In the genomic region with DNA sequence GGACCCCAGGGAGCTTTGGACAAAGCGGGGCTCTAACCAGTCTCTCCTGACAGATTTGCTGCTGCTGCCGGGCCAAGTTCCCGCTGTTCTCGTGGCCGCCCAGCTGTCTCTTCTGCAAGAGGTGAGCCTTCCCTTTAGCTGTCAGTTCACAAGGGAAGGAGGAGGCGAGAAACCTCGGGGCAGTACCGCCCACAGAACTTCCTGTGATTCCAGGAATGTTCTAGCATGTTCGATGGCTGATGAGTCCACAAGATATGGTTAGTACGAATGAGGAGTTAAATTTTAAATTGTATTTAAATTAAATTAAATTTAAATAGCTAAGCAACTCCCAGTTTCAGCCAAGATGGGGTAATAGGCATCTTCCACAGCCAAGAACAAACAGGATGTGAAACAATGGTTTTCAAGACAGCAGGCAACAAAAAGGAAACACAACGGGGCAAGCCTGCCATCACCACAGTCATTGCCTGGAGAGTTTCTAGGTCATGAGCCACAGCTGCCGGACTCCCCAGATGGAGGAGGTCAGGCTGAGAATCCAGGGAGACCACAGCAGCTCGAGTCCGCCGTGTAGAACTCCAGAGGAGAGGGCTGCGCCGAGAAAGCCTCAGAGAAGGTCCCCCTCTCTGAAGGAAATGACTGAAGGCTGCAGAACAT, we compare ENCODE assay signal across 1 cellular context.
A peak's percentile ranks its signal among the peaks of the same experiment; 100 is the strongest.
TF ChIP-seq lines count a peak whose summit lies in the region.

No MANE protein-coding gene starts in this region.

TF ChIP-seq in GM12878, 131 proteins besides CTCF, POLR2A, EP300 and RAD21:
- TF ChIP-seq TCF3 (IDR thresholded peaks at IDR 0.05; ENCODE audit: borderline replicate concordance, insufficient read depth, low read depth, low read length), result 0 out of 2 replicates have a peak, but pooled peaks have one; percentile 16
- peak; percentile 45 for TF ChIP-seq ATF7 (IDR thresholded peaks at IDR 0.05; ENCODE audit: low read depth)
- TF ChIP-seq, protein P1, sequence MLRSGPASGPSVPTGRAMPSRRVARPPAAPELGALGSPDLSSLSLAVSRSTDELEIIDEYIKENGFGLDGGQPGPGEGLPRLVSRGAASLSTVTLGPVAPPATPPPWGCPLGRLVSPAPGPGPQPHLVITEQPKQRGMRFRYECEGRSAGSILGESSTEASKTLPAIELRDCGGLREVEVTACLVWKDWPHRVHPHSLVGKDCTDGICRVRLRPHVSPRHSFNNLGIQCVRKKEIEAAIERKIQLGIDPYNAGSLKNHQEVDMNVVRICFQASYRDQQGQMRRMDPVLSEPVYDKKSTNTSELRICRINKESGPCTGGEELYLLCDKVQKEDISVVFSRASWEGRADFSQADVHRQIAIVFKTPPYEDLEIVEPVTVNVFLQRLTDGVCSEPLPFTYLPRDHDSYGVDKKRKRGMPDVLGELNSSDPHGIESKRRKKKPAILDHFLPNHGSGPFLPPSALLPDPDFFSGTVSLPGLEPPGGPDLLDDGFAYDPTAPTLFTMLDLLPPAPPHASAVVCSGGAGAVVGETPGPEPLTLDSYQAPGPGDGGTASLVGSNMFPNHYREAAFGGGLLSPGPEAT (IDR thresholded peaks at IDR 0.05; ENCODE audit: low read depth), result peak; percentile 55; the same call in 1 of the 2 replicates
- no peak for TF ChIP-seq SMARCA5 (IDR thresholded peaks at IDR 0.05)
- peak; percentile 61 for TF ChIP-seq MXI1 (IDR thresholded peaks at IDR 0.05; ENCODE audit: low read depth, low read length)
- no peak for TF ChIP-seq NR2F1 (conservative IDR thresholded peaks at IDR 0.05)
- TF ChIP-seq, protein P2, sequence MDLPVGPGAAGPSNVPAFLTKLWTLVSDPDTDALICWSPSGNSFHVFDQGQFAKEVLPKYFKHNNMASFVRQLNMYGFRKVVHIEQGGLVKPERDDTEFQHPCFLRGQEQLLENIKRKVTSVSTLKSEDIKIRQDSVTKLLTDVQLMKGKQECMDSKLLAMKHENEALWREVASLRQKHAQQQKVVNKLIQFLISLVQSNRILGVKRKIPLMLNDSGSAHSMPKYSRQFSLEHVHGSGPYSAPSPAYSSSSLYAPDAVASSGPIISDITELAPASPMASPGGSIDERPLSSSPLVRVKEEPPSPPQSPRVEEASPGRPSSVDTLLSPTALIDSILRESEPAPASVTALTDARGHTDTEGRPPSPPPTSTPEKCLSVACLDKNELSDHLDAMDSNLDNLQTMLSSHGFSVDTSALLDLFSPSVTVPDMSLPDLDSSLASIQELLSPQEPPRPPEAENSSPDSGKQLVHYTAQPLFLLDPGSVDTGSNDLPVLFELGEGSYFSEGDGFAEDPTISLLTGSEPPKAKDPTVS (IDR thresholded peaks at IDR 0.05; ENCODE audit: low read depth, low read length), result peak; percentile 98
- TF ChIP-seq SUPT20H (IDR thresholded peaks at IDR 0.05; ENCODE audit: borderline replicate concordance, control insufficient read depth, low read depth, low read length), result no peak
- TF ChIP-seq, protein P3, sequence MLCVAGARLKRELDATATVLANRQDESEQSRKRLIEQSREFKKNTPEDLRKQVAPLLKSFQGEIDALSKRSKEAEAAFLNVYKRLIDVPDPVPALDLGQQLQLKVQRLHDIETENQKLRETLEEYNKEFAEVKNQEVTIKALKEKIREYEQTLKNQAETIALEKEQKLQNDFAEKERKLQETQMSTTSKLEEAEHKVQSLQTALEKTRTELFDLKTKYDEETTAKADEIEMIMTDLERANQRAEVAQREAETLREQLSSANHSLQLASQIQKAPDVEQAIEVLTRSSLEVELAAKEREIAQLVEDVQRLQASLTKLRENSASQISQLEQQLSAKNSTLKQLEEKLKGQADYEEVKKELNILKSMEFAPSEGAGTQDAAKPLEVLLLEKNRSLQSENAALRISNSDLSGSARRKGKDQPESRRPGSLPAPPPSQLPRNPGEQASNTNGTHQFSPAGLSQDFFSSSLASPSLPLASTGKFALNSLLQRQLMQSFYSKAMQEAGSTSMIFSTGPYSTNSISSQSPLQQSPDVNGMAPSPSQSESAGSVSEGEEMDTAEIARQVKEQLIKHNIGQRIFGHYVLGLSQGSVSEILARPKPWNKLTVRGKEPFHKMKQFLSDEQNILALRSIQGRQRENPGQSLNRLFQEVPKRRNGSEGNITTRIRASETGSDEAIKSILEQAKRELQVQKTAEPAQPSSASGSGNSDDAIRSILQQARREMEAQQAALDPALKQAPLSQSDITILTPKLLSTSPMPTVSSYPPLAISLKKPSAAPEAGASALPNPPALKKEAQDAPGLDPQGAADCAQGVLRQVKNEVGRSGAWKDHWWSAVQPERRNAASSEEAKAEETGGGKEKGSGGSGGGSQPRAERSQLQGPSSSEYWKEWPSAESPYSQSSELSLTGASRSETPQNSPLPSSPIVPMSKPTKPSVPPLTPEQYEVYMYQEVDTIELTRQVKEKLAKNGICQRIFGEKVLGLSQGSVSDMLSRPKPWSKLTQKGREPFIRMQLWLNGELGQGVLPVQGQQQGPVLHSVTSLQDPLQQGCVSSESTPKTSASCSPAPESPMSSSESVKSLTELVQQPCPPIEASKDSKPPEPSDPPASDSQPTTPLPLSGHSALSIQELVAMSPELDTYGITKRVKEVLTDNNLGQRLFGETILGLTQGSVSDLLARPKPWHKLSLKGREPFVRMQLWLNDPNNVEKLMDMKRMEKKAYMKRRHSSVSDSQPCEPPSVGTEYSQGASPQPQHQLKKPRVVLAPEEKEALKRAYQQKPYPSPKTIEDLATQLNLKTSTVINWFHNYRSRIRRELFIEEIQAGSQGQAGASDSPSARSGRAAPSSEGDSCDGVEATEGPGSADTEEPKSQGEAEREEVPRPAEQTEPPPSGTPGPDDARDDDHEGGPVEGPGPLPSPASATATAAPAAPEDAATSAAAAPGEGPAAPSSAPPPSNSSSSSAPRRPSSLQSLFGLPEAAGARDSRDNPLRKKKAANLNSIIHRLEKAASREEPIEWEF (IDR thresholded peaks at IDR 0.05; ENCODE audit: insufficient replicate concordance, low read depth, low read length), result peak; percentile 11
- 0 out of 2 replicates have a peak, but pooled peaks have one; percentile 14 for TF ChIP-seq TCF12 (IDR thresholded peaks at IDR 0.05; ENCODE audit: low read depth, low read length)
- no peak for TF ChIP-seq PAX5 (IDR thresholded peaks at IDR 0.05; ENCODE audit: borderline replicate concordance, low read depth, low read length)
- 0 out of 2 replicates have a peak, but pooled peaks have one; percentile 43 for TF ChIP-seq CREB1 (IDR thresholded peaks at IDR 0.05; ENCODE audit: low read depth)
- peak in 1 of 2 experiments; percentile 36; a peak in 2 of 4 replicates for TF ChIP-seq BHLHE40 (IDR thresholded peaks at IDR 0.05; ENCODE audit: borderline replicate concordance in 1 of 2, low read depth in 2 of 2, low read length in 1 of 2)
- TF ChIP-seq ETV6 (conservative IDR thresholded peaks at IDR 0.05 in 1 of 2, IDR thresholded peaks at IDR 0.05 in 1 of 2; ENCODE audit: borderline replicate concordance in 1 of 2, low read depth in 1 of 2), result peak in 1 of 2 experiments; percentile 44; a peak in 1 of 4 replicates
- TF ChIP-seq SPI1 (IDR thresholded peaks at IDR 0.05; ENCODE audit: borderline replicate concordance, insufficient read depth, low read depth, low read length), result peak; percentile 76; the same call in 1 of the 2 replicates
- TF ChIP-seq EGR1 (IDR thresholded peaks at IDR 0.05; ENCODE audit: borderline replicate concordance in 1 of 2, low read depth in 2 of 2, low read length in 2 of 2), result peak in 1 of 2 experiments; percentile 9; a peak in 1 of 3 replicates
- no peak for TF ChIP-seq ZSCAN29 (IDR thresholded peaks at IDR 0.05)
- TF ChIP-seq DPF2 (IDR thresholded peaks at IDR 0.05), result 0 out of 2 replicates have a peak, but pooled peaks have one; percentile 41
- TF ChIP-seq IKZF1 (conservative IDR thresholded peaks at IDR 0.05), result peak; percentile 68
- peak; percentile 76 for TF ChIP-seq RUNX3 (IDR thresholded peaks at IDR 0.05; ENCODE audit: low read length)
- TF ChIP-seq, protein P4, sequence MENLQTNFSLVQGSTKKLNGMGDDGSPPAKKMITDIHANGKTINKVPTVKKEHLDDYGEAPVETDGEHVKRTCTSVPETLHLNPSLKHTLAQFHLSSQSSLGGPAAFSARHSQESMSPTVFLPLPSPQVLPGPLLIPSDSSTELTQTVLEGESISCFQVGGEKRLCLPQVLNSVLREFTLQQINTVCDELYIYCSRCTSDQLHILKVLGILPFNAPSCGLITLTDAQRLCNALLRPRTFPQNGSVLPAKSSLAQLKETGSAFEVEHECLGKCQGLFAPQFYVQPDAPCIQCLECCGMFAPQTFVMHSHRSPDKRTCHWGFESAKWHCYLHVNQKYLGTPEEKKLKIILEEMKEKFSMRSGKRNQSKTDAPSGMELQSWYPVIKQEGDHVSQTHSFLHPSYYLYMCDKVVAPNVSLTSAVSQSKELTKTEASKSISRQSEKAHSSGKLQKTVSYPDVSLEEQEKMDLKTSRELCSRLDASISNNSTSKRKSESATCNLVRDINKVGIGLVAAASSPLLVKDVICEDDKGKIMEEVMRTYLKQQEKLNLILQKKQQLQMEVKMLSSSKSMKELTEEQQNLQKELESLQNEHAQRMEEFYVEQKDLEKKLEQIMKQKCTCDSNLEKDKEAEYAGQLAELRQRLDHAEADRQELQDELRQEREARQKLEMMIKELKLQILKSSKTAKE (IDR thresholded peaks at IDR 0.05; ENCODE audit: low read depth, poor library complexity, severe bottlenecking), result peak; percentile 60
- 0 out of 2 replicates have a peak, but pooled peaks have one; percentile 20 for TF ChIP-seq IRF4 (IDR thresholded peaks at IDR 0.05; ENCODE audit: low read depth, low read length)
- TF ChIP-seq, protein P5, sequence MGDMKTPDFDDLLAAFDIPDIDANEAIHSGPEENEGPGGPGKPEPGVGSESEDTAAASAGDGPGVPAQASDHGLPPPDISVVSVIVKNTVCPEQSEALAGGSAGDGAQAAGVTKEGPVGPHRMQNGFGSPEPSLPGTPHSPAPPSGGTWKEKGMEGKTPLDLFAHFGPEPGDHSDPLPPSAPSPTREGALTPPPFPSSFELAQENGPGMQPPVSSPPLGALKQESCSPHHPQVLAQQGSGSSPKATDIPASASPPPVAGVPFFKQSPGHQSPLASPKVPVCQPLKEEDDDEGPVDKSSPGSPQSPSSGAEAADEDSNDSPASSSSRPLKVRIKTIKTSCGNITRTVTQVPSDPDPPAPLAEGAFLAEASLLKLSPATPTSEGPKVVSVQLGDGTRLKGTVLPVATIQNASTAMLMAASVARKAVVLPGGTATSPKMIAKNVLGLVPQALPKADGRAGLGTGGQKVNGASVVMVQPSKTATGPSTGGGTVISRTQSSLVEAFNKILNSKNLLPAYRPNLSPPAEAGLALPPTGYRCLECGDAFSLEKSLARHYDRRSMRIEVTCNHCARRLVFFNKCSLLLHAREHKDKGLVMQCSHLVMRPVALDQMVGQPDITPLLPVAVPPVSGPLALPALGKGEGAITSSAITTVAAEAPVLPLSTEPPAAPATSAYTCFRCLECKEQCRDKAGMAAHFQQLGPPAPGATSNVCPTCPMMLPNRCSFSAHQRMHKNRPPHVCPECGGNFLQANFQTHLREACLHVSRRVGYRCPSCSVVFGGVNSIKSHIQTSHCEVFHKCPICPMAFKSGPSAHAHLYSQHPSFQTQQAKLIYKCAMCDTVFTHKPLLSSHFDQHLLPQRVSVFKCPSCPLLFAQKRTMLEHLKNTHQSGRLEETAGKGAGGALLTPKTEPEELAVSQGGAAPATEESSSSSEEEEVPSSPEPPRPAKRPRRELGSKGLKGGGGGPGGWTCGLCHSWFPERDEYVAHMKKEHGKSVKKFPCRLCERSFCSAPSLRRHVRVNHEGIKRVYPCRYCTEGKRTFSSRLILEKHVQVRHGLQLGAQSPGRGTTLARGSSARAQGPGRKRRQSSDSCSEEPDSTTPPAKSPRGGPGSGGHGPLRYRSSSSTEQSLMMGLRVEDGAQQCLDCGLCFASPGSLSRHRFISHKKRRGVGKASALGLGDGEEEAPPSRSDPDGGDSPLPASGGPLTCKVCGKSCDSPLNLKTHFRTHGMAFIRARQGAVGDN (IDR thresholded peaks at IDR 0.05), result peak; percentile 68; the same call in 1 of the 2 replicates
- TF ChIP-seq TBL1XR1 (IDR thresholded peaks at IDR 0.05; ENCODE audit: low read depth, low read length), result 0 out of 2 replicates have a peak, but pooled peaks have one; percentile 10
- TF ChIP-seq EED (IDR thresholded peaks at IDR 0.05; ENCODE audit: low read depth), result peak; percentile 75
- TF ChIP-seq YY1 (IDR thresholded peaks at IDR 0.05; ENCODE audit: low read depth, low read length), result peak; percentile 47; the same call in 1 of the 2 replicates
- peak; percentile 65 to 67 for TF ChIP-seq IKZF2 (IDR thresholded peaks at IDR 0.05)
- TF ChIP-seq HDAC6 (IDR thresholded peaks at IDR 0.05; ENCODE audit: unreplicated experiment), result no peak
- no peak for TF ChIP-seq ZNF217 (IDR thresholded peaks at IDR 0.05)
- peak; percentile 45 for TF ChIP-seq MTA2 (IDR thresholded peaks at IDR 0.05; ENCODE audit: low read depth)
